In the genomic region with DNA sequence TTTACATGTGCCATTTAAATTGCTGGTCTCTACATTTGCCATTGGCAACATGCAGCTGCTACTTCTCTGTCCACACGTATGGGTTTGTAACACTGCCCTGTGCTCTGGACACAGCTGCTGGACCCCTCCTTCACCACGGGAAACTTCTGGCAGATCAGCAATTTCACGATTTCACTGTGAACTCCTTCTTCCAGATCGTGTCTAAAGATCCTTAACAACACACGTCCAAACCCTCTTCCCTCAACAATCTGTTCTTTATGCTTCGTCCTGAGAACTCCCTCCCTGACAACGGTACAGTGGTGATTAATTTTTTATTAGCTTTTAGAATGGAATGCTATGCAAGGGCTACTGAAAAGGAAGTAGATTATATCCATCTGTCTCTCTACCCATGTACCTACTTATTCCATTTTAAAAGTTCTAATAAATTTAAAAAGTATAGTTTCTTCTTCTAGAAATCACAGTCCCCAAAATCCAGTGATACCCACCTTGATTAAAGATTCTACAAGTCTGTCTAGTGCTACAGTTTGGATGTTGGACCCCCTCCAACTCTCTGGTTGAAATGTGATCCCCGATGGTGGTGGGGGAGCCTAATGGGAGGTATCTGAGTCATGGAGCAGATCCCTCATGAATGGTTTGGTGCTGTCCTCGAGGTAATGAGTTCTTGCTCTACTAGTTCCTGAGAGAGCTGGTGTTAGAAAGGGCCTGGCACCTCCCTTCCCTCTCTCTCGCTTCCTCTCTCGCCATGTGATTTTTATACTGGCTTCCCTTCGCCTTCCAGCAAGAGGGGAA, we compare ENCODE assay signal across 21 cellular contexts.
A peak's percentile ranks its signal among the peaks of the same experiment; 100 is the strongest.
DNase-seq lines count a peak whose midpoint lies in the region; ATAC-seq and TF ChIP-seq lines count a peak whose summit lies in the region.
"Had no signal": no experiment of that assay in that cellular context is flagged by ENCODE, and none has a peak within 500 bp of the region (broad histone marks: within the 10 kb centered on the region; RNA-seq: fewer than 3 reads in every experiment).

No MANE protein-coding gene starts in this region.

- H3K4me1 Mint-ChIP-seq in neural crest cell (no peaks in the 10 kb centered on the region), Calu3 (ENCODE audit: low read depth, unreplicated experiment) (peaks cover 25% of the 10 kb centered on the region)
- H3K4me1 Mint-ChIP-seq: B cell, immature natural killer cell had no signal

- no peak overlapping the region for H3K4me2 ChIP-seq in GM23248 (ENCODE audit: unreplicated experiment)
- H3K4me2 ChIP-seq: neural progenitor cell had no signal

- DNase-seq in GM23248 (peak; percentile 27), LHCN-M2 (ENCODE audit: low read depth) (peak; percentile 70), astrocyte of the spinal cord (ENCODE audit: low read depth, low spot score) (peak; percentile 79), neural crest cell (ENCODE audit: low read depth, low spot score) (no peak), tibial nerve (ENCODE audit: low spot score in 2 of 2) (no peak), Calu3 (no peak)
- DNase-seq: amniotic stem cell, DMS79, immature natural killer cell, KBM-7, mesenchymal stem cell, NCI-H1105 treated with DMSO at 0.1 percent for 48 hours, NCI-H2171, NCI-H82, right cardiac atrium, testis had no signal

- no peak for TF ChIP-seq POLR2A in tibial nerve (IDR thresholded peaks at IDR 0.05)

- in situ Hi-C loops in GM23248 (cut with MboI), result no loop called here
- in situ Hi-C loops in astrocyte of the spinal cord (cut with HindIII; ENCODE audit: low sequenced_read_pairs), result no loop called here

- H3K4me3 Mint-ChIP-seq in neural crest cell, result no peak overlapping the region
- no peak overlapping the region for H3K4me3 Mint-ChIP-seq in Calu3 (ENCODE audit: low read depth, unreplicated experiment)
- H3K4me3 Mint-ChIP-seq: B cell, immature natural killer cell, neural progenitor cell had no signal

- H3K36me3 ChIP-seq in GM23248 (ENCODE audit: low read depth) (0 out of 2 replicates have a peak, but pooled peaks cover 4% of the 10 kb centered on the region), tibial nerve (peaks cover 0 to 6% (median 0%) of the 10 kb centered on the region in 3 donors)

- CTCF ChIA-PET in Calu3 (lab: Charles Lee), result no interaction called here

- H3K27ac ChIP-seq in GM23248, result no peak overlapping the region
- no peak overlapping the region for H3K27ac ChIP-seq in tibial nerve
- H3K27ac ChIP-seq: neural progenitor cell, testis, VCaP had no signal

- H3K27ac Mint-ChIP-seq in neural crest cell (ENCODE audit: unreplicated experiment), result peak overlapping the region; percentile 16
- H3K27ac Mint-ChIP-seq in Calu3 (ENCODE audit: unreplicated experiment), result no peak overlapping the region
- H3K27ac Mint-ChIP-seq: activated T-helper 2 cell treated with anti-CD3 and anti-CD28 coated beads, Interferon-gamma antibody, Interleukin-2, Interleukin-4, amounts not matched to agents 10 μg/mL and 5 μg/mL and 100 μg/mL, durations not matched to agents 14 hours and 24 hours and 36 hours; B cell; immature natural killer cell; neural progenitor cell had no signal

- no peak overlapping the region for H3K9ac ChIP-seq in GM23248
- H3K9ac ChIP-seq: neural progenitor cell had no signal

- H3K27me3 Mint-ChIP-seq in neural crest cell (ENCODE audit: low read depth) (no peaks in the 10 kb centered on the region), Calu3 (ENCODE audit: unreplicated experiment) (no peaks in the 10 kb centered on the region)

- H3K4me1 ChIP-seq in GM23248 (ENCODE audit: insufficient read depth) (peaks cover 6% of the 10 kb centered on the region; the same call in 1 of the 2 replicates), tibial nerve (no peaks in the 10 kb centered on the region)
- H3K4me1 ChIP-seq: neural progenitor cell, testis had no signal

- TF ChIP-seq CTCF in astrocyte of the spinal cord (IDR thresholded peaks at IDR 0.05; ENCODE audit: low read depth, low read length) (no peak), neural crest cell (conservative IDR thresholded peaks at IDR 0.05) (no peak), tibial nerve (IDR thresholded peaks at IDR 0.05) (no peak), Calu3 (IDR thresholded peaks at IDR 0.05; ENCODE audit: unreplicated experiment) (no peak)

- ATAC-seq in HG02981 (IDR thresholded peaks at IDR 0.05; ENCODE audit: unreplicated experiment), result no peak
- ATAC-seq: right cardiac atrium had no signal

- no peaks in the 10 kb centered on the region for H3F3A ChIP-seq in GM23248 (ENCODE audit: insufficient read depth)

- BruUV-seq in Calu3 (replicated peaks; lab: Mats Ljungman, UMichigan), result no TSS peak

- H3K36me3 Mint-ChIP-seq in neural crest cell (ENCODE audit: low read depth) (peaks cover 34% of the 10 kb centered on the region), Calu3 (ENCODE audit: insufficient read depth, unreplicated experiment) (peaks cover 5% of the 10 kb centered on the region)
- H3K36me3 Mint-ChIP-seq: immature natural killer cell had no signal

- H3K9me3 ChIP-seq in GM23248 (ENCODE audit: low read depth) (no peaks in the 10 kb centered on the region), tibial nerve (no peaks in the 10 kb centered on the region)
- H3K9me3 ChIP-seq: testis had no signal

- H4K20me1 ChIP-seq in GM23248 (ENCODE audit: insufficient read depth), result no peaks in the 10 kb centered on the region

- H3K4me3 ChIP-seq in GM23248 (no peak overlapping the region), astrocyte of the spinal cord (ENCODE audit: low read depth, low read length) (no peak overlapping the region), tibial nerve (no peak overlapping the region)
- H3K4me3 ChIP-seq: neural progenitor cell, testis had no signal

- H3K27me3 ChIP-seq in GM23248 (replicated peaks; ENCODE audit: insufficient read depth) (no peaks in the 10 kb centered on the region), tibial nerve (no peaks in the 10 kb centered on the region)
- H3K27me3 ChIP-seq: neural progenitor cell, testis had no signal

- intact Hi-C loops in Calu3 (cut with micrococcal nuclease; ENCODE audit: unreplicated experiment), result no loop called here

- H3K9me2 ChIP-seq in GM23248 (ENCODE audit: insufficient read depth), result no peaks in the 10 kb centered on the region

- H3K79me2 ChIP-seq in GM23248 (ENCODE audit: insufficient read depth), result no peaks in the 10 kb centered on the region

- 71 to 72% methylated on average over 12 of the region's 12 CpGs for whole genome bisulfite sequencing in GM23248 (ENCODE audit: low coverage in 1 of 2, low lambda C conversion rate in 2 of 2, missing lambda C conversion rate in 2 of 2), 2 experiments
- 50 to 51% methylated on average over 12 of the region's 12 CpGs for WGBS in tibial nerve, 2 donors

- no peak for TF ChIP-seq EP300 in tibial nerve (IDR thresholded peaks at IDR 0.05)

- no peak overlapping the region for H2AFZ ChIP-seq in GM23248
- H2AFZ ChIP-seq: neural progenitor cell had no signal

- no peaks in the 10 kb centered on the region for H3K9me3 Mint-ChIP-seq in neural crest cell
- no peaks in the 10 kb centered on the region for H3K9me3 Mint-ChIP-seq in Calu3 (ENCODE audit: low read depth, unreplicated experiment)
- H3K9me3 Mint-ChIP-seq: activated T-helper 2 cell treated with anti-CD3 and anti-CD28 coated beads, Interferon-gamma antibody, Interleukin-2, Interleukin-4, amounts not matched to agents 10 μg/mL and 5 μg/mL and 100 μg/mL, durations not matched to agents 14 hours and 24 hours and 36 hours; immature natural killer cell; neural progenitor cell had no signal

Comparison
In these comparisons a context has a peak if more than half of its experiments do, and no peak if none do; other contexts are left out.
1. DNase-seq: peak in GM23248 (single experiment), LHCN-M2 (single experiment) and astrocyte of the spinal cord (single experiment); none in neural crest cell (single experiment), tibial nerve (0 of 2) and Calu3 (single experiment).